Comparison of ENCODE assay signal across 1 cellular context in genomic region chr1:22910986-22911651, GRCh38.
TF ChIP-seq lines count a peak whose summit lies in the region.

No MANE protein-coding gene starts in this region.

TF ChIP-seq in HEK293, 187 proteins besides CTCF, POLR2A, EP300 and RAD21 (continued from another document and continues in another):
- TF ChIP-seq PRDM2 (tag by site-specific recombination; IDR thresholded peaks at IDR 0.05; ENCODE audit: borderline replicate concordance) (no peak), ZNF521 (tag by site-specific recombination; IDR thresholded peaks at IDR 0.05) (no peak), ZNF274 (IDR thresholded peaks at IDR 0.05; ENCODE audit: low read length) (no peak), ZNF274 (tag by site-specific recombination; IDR thresholded peaks at IDR 0.05; ENCODE audit: borderline replicate concordance) (no peak), ZNF248 (tag by site-specific recombination; IDR thresholded peaks at IDR 0.05) (no peak), ZBTB11 (tag by site-specific recombination; conservative IDR thresholded peaks at IDR 0.05; ENCODE audit: low read depth) (peak; percentile 72), HOXC10 (CRISPR knock-in tag; IDR thresholded peaks at IDR 0.05) (no peak), ZNF561 (tag by site-specific recombination; IDR thresholded peaks at IDR 0.05; ENCODE audit: borderline replicate concordance) (no peak), AEBP2 (tag by site-specific recombination; IDR thresholded peaks at IDR 0.05; ENCODE audit: borderline replicate concordance) (no peak), ZNF146 (tag by site-specific recombination; IDR thresholded peaks at IDR 0.05) (no peak), ZNF571 (tag by site-specific recombination; IDR thresholded peaks at IDR 0.05) (no peak), ZNF174 (tag by site-specific recombination; IDR thresholded peaks at IDR 0.05) (no peak), ZNF169 (tag by site-specific recombination; IDR thresholded peaks at IDR 0.05) (no peak), ZNF426 (tag by site-specific recombination; IDR thresholded peaks at IDR 0.05) (peak; percentile 83), ZNF239 (tag by site-specific recombination; IDR thresholded peaks at IDR 0.05) (no peak), ZNF513 (tag by site-specific recombination; IDR thresholded peaks at IDR 0.05) (no peak), PBX3 (CRISPR knock-in tag; IDR thresholded peaks at IDR 0.05) (no peak), KLF16 (tag by site-specific recombination; IDR thresholded peaks at IDR 0.05) (no peak), ZSCAN18 (tag by site-specific recombination; IDR thresholded peaks at IDR 0.05) (no peak), TSHZ1 (tag by site-specific recombination; IDR thresholded peaks at IDR 0.05; ENCODE audit: borderline replicate concordance) (no peak), ZNF155 (tag by site-specific recombination; IDR thresholded peaks at IDR 0.05) (no peak), TCF7L2 (IDR thresholded peaks at IDR 0.05; ENCODE audit: borderline replicate concordance, low read depth, low read length) (no peak), PRDM1 (tag by site-specific recombination; IDR thresholded peaks at IDR 0.05) (no peak), ZNF423 (tag by site-specific recombination; IDR thresholded peaks at IDR 0.05) (no peak), ZFP37 (tag by site-specific recombination; IDR thresholded peaks at IDR 0.05) (0 out of 2 replicates have a peak, but pooled peaks have one; percentile 41), BCL11B (tag by site-specific recombination; IDR thresholded peaks at IDR 0.05; ENCODE audit: low read depth) (no peak), ZNF121 (tag by site-specific recombination; IDR thresholded peaks at IDR 0.05) (no peak), ZNF214 (tag by site-specific recombination; IDR thresholded peaks at IDR 0.05; ENCODE audit: borderline replicate concordance) (no peak), ZBTB44 (tag by site-specific recombination; IDR thresholded peaks at IDR 0.05) (no peak), HIC1 (tag by site-specific recombination; IDR thresholded peaks at IDR 0.05) (no peak), ZNF626 (tag by site-specific recombination; IDR thresholded peaks at IDR 0.05) (no peak), ZNF791 (tag by site-specific recombination; IDR thresholded peaks at IDR 0.05) (no peak), ZNF530 (tag by site-specific recombination; IDR thresholded peaks at IDR 0.05; ENCODE audit: low read depth) (no peak)
